Comparison of ENCODE assay signal across 17 cellular contexts in the genomic region with DNA sequence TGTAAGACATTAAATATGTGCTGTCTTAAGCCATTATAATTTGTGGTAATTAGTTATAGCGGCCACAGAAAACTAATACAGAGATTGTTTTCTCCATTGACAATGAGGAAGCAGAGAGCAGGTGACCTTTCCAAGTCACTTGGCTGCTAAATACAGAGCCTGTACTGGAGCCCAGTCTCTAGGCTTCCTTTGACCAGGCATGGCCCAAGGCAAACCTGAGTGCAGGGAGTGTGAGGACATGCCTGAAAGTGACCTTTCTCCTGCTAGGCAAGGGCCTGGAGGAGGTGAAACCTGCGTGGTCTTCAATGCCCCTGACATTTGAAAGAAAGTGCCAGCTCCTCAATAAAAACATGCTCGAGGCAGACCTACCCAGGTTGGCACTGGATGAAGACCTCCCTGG. TPM values are rescaled to one million over a fixed set of nuclear protein-coding genes. Genes with fewer than 3 reads are reported as not detected.
A peak's percentile ranks its signal among the peaks of the same experiment; 100 is the strongest.
DNase-seq lines count a peak whose midpoint lies in the region; ATAC-seq and TF ChIP-seq lines count a peak whose summit lies in the region.
"Had no signal": no experiment of that assay in that cellular context is flagged by ENCODE, and none has a peak within 500 bp of the region (broad histone marks: within the 10 kb centered on the region; RNA-seq: fewer than 3 reads in every experiment).

No MANE protein-coding gene starts in this region.

- peak overlapping the region; percentile 83 for H3K4ac ChIP-seq in IMR-90 (ENCODE audit: low read depth, low read length)

- no peaks in the 10 kb centered on the region for H3K9me3 ChIP-seq in IMR-90 (ENCODE audit: control insufficient read depth, insufficient read depth, low read length)
- no peaks in the 10 kb centered on the region for H3K9me3 ChIP-seq in colonic mucosa
- H3K9me3 ChIP-seq in muscle layer of duodenum (ENCODE audit: control insufficient read depth in 1 of 2, low read length in 2 of 2): no peaks in the 10 kb centered on the region
- no peaks in the 10 kb centered on the region for H3K9me3 ChIP-seq in A673 (ENCODE audit: low read depth, low read length, poor library complexity, severe bottlenecking)

- TF ChIP-seq RAD21 in IMR-90 (IDR thresholded peaks at IDR 0.05; ENCODE audit: low read length): no peak

- H2BK120ac ChIP-seq in IMR-90 (ENCODE audit: low read depth, low read length): peak overlapping the region; percentile 90

- H4K20me1 ChIP-seq in IMR-90 (ENCODE audit: insufficient read depth, low read length): no peaks in the 10 kb centered on the region

- DNase-seq in IMR-90 (no peak), colonic mucosa (no peak), DMS53 (lab: John Stamatoyannopoulos, UW) (no peak), A673 (ENCODE audit: low spot score) (no peak), NCI-H1417 treated with DMSO at 0.1 percent for 48 hours (lab: John Stamatoyannopoulos, UW) (no peak)
- DNase-seq: COR-L47; H7; NCI-H146; NCI-H69; NK-92 treated with Interleukin-12 subunit alpha and Interleukin-12 subunit beta, amount 100 ng/mL, for 24 hours; OCI-M1; RPMI8226; SJCRH30 had no signal

- ATAC-seq in IMR-90 (ENCODE audit: low read depth): no peak

- intact Hi-C loops in IMR-90 (cut with micrococcal nuclease): no loop called here
- intact Hi-C loops in colonic mucosa (cut with DNase I): no loop called here
- intact Hi-C loops in A673 (cut with micrococcal nuclease; ENCODE audit: unreplicated experiment): no loop called here

- peaks cover 49% of the 10 kb centered on the region for H3K4me1 ChIP-seq in IMR-90 (ENCODE audit: control insufficient read depth, insufficient read depth, low read length)
- no peaks in the 10 kb centered on the region for H3K4me1 ChIP-seq in colonic mucosa
- peaks cover 6 to 7% of the 10 kb centered on the region in 2 donors for H3K4me1 ChIP-seq in muscle layer of duodenum (ENCODE audit: control insufficient read depth in 1 of 2, insufficient read depth in 2 of 2, low read length in 2 of 2)
- H3K4me1 ChIP-seq in A673 (ENCODE audit: insufficient read depth, low read length, poor library complexity, severe bottlenecking): no peaks in the 10 kb centered on the region

- peak overlapping the region; percentile 82 for H4K5ac ChIP-seq in IMR-90 (ENCODE audit: low read depth, low read length)

- CTCF ChIA-PET in IMR-90 (lab: Yijun Ruan, JAX) (interaction anchor here (1.0 to 1.1 kb wide), 2 partner anchors 17 kb away, joined by 3 to 4 read pairs; no protein-coding TSS in a partner anchor), A673 (lab: Charles Lee) (no interaction called here)

- no peak overlapping the region for H2AFZ ChIP-seq in IMR-90 (replicated peaks; ENCODE audit: low read length, poor library complexity)

- dilution Hi-C loops in IMR-90 (cut with HindIII; ENCODE audit: low sequenced_read_pairs, unreplicated experiment): no loop called here

- TF ChIP-seq CTCF in IMR-90 (conservative IDR thresholded peaks at IDR 0.05; ENCODE audit: low read depth, low read length) (no peak), colonic mucosa (IDR thresholded peaks at IDR 0.05) (no peak), A673 (conservative IDR thresholded peaks at IDR 0.05; ENCODE audit: low read depth, low read length) (no peak)

- BruUV-seq in IMR-90 (replicated peaks; lab: Mats Ljungman, UMichigan): no TSS peak
- no TSS peak for BruUV-seq in A673 (replicated peaks; lab: Mats Ljungman, UMichigan)

- no peak overlapping the region for H3K56ac ChIP-seq in IMR-90 (ENCODE audit: extremely low read depth, insufficient read depth, low read length)

- H2BK15ac ChIP-seq in IMR-90 (ENCODE audit: low read depth, low read length): peak overlapping the region; percentile 41; the same call in 2 of the 3 replicates

- H3K4me3 ChIP-seq in IMR-90 (ENCODE audit: insufficient read depth, low read depth, low read length) (no peak overlapping the region), colonic mucosa (no peak overlapping the region), muscle layer of duodenum (ENCODE audit: low read depth in 1 of 2, low read length in 2 of 2) (no peak overlapping the region), A673 (ENCODE audit: low read depth, low read length, poor library complexity, severe bottlenecking) (no peak overlapping the region)
- H3K4me3 ChIP-seq: SJCRH30 had no signal

- H2AK5ac ChIP-seq in IMR-90 (ENCODE audit: low read depth, low read length): peak overlapping the region; percentile 97

- peak overlapping the region; percentile 1; the same call in 1 of the 2 replicates for H3K9ac ChIP-seq in IMR-90 (ENCODE audit: low read depth, low read length)
- H3K9ac ChIP-seq in colonic mucosa (ENCODE audit: low read depth in 2 of 2, low read length in 2 of 2): no peak overlapping the region

- no peak for TF ChIP-seq POLR2A in IMR-90 (IDR thresholded peaks at IDR 0.05; ENCODE audit: low read depth, low read length)

- peak overlapping the region; percentile 88 for H3K18ac ChIP-seq in IMR-90 (ENCODE audit: low read depth, low read length)

- in situ Hi-C loops in IMR-90 (cut with MboI; ENCODE audit: low sequenced_read_pairs): no loop called here

- H3K36me3 ChIP-seq in IMR-90 (ENCODE audit: control insufficient read depth, insufficient read depth, low read length) (no peaks in the 10 kb centered on the region), colonic mucosa (no peaks in the 10 kb centered on the region), muscle layer of duodenum (ENCODE audit: control insufficient read depth in 1 of 2, insufficient read depth in 2 of 2, low read length in 2 of 2) (no peaks in the 10 kb centered on the region), A673 (ENCODE audit: insufficient read depth, low read length, poor library complexity, severe bottlenecking) (no peaks in the 10 kb centered on the region)
- H3K36me3 ChIP-seq: SJCRH30 had no signal

- H3K9me1 ChIP-seq in IMR-90 (ENCODE audit: insufficient read depth, low read length): peaks cover 17% of the 10 kb centered on the region

- no peaks in the 10 kb centered on the region for H3K79me1 ChIP-seq in IMR-90 (ENCODE audit: low read depth in 1 of 2, low read length in 2 of 2)

- peak overlapping the region; percentile 77 for H3K14ac ChIP-seq in IMR-90 (replicated peaks; ENCODE audit: low read depth, low read length)

- peak overlapping the region; percentile 60 for H2BK20ac ChIP-seq in IMR-90 (ENCODE audit: low read depth, low read length)

- peak overlapping the region; percentile 22 to 43 for H4K8ac ChIP-seq in IMR-90 (ENCODE audit: low read depth in 2 of 2, low read length in 2 of 2)

- H3K27me3 ChIP-seq in IMR-90 (ENCODE audit: control insufficient read depth, insufficient read depth, low read length) (no peaks in the 10 kb centered on the region), colonic mucosa (no peaks in the 10 kb centered on the region), muscle layer of duodenum (ENCODE audit: low read depth, low read length) (no peaks in the 10 kb centered on the region), A673 (replicated peaks; ENCODE audit: insufficient read depth, low read depth, low read length, poor library complexity) (no peaks in the 10 kb centered on the region)
- H3K27me3 ChIP-seq: SJCRH30 had no signal

- no peak overlapping the region for H3K4me2 ChIP-seq in IMR-90 (ENCODE audit: low read depth, low read length)

- H3K27ac ChIP-seq in IMR-90 (ENCODE audit: insufficient read depth, low read length): peak overlapping the region; percentile 83
- H3K27ac ChIP-seq in colonic mucosa: peak overlapping the region; percentile 42
- peak overlapping the region; percentile 5 for H3K27ac ChIP-seq in muscle layer of duodenum (ENCODE audit: low read length)
- H3K27ac ChIP-seq in temporal lobe (ENCODE audit: low read depth, low read length): peak overlapping the region; percentile 58
- H3K27ac ChIP-seq in A673 (ENCODE audit: low read depth, low read length, poor library complexity, severe bottlenecking): no peak overlapping the region
- H3K27ac ChIP-seq: C4-2B, SJCRH30 had no signal

- WGBS in IMR-90 (ENCODE audit: extremely low coverage in 2 of 2, insufficient read length in 1 of 2), 2 experiments: no CpG with 5 or more reads among the region's 3 CpGs

- peak overlapping the region; percentile 90 for H2BK5ac ChIP-seq in IMR-90 (ENCODE audit: low read depth, low read length, poor library complexity, severe bottlenecking)

- peak overlapping the region; percentile 82; the same call in 1 of the 2 replicates for H4K91ac ChIP-seq in IMR-90 (ENCODE audit: insufficient read depth, low read depth, low read length)

- POLR2A ChIA-PET in IMR-90 (lab: Charles Lee; ENCODE audit: unreplicated experiment) (no interaction called here), A673 (lab: Charles Lee; ENCODE audit: low non-redundant PET) (no interaction called here)

- H3K23ac ChIP-seq in IMR-90 (ENCODE audit: low read depth, low read length): no peak overlapping the region

- H2AK9ac ChIP-seq in IMR-90 (replicated peaks; ENCODE audit: low read depth, low read length, poor library complexity): no peak overlapping the region

TF ChIP-seq in IMR-90, 13 proteins besides CTCF, POLR2A, EP300 and RAD21 (continues in another document):
- TF ChIP-seq CHD1 (IDR thresholded peaks at IDR 0.05; ENCODE audit: low read depth, low read length): no peak
- TF ChIP-seq CEBPB (IDR thresholded peaks at IDR 0.05; ENCODE audit: low read depth, low read length): no peak
- TF ChIP-seq RCOR1 (IDR thresholded peaks at IDR 0.05; ENCODE audit: insufficient replicate concordance, low read length): no peak
- TF ChIP-seq MAZ (IDR thresholded peaks at IDR 0.05; ENCODE audit: borderline replicate concordance, low read depth, low read length): no peak
- TF ChIP-seq BHLHE40 (IDR thresholded peaks at IDR 0.05; ENCODE audit: low read depth, low read length): no peak
- TF ChIP-seq MAFK (IDR thresholded peaks at IDR 0.05; ENCODE audit: low read depth, low read length): no peak

RNA-seq across cellular contexts. Expression of gene CHI3L1, which starts 12.5 kb away (rescaled TPM):
- total RNA-seq in IMR-90 (2012; rRNA removed) (0.28 TPM in 1 of 2 replicates, not detected in the other), colonic mucosa (1 to 10 TPM in 1 of 2 donors, under 1 TPM in 1; 0.61 to 1.3 TPM), temporal lobe (0.74 TPM), A673 (2021) (not detected in 2 replicates)
- polyA plus RNA-seq in IMR-90 (2012; rRNA removed): 0.17 TPM in 1 of 2 replicates, not detected in the other
- 0.25 TPM in 1 of 2 replicates, not detected in the other for polyA plus RNA-seq in IMR-90 (2012; cell fraction: cytosol; rRNA removed)
- polyA plus RNA-seq in IMR-90 (2012; cell fraction: nucleus; rRNA removed; ENCODE audit: low replicate concordance): 0.86 and 1.1 TPM in 2 replicates
- total RNA-seq: SJCRH30 had no signal
- polyA plus RNA-seq: IgD-negative memory B cell had no signal

RNA-seq across cellular contexts. Expression of gene MYBPH, which starts 23.4 kb away (rescaled TPM):
- not detected in 2 replicates for total RNA-seq in IMR-90 (2012; rRNA removed)
- not detected in 2 replicates for polyA plus RNA-seq in IMR-90 (2012; rRNA removed)
- not detected in 2 replicates for polyA plus RNA-seq in IMR-90 (2012; cell fraction: cytosol; rRNA removed)
- not detected in 2 replicates for polyA plus RNA-seq in IMR-90 (2012; cell fraction: nucleus; rRNA removed; ENCODE audit: low replicate concordance)
- total RNA-seq in colonic mucosa: not detected
- not detected for total RNA-seq in temporal lobe
- not detected in 2 replicates for total RNA-seq in A673 (2021)
- total RNA-seq: H7 had no signal
- polyA plus RNA-seq: IgD-negative memory B cell had no signal

RNA-seq across cellular contexts. Expression of gene CHIT1, which starts 30.5 kb away (rescaled TPM):
- total RNA-seq in IMR-90 (2012; rRNA removed) (not detected in 2 replicates), colonic mucosa (under 1 TPM in 1 of 2 donors, not detected in 1; 0.30 TPM), temporal lobe (under 0.01 TPM), A673 (2021) (not detected in 2 replicates)
- not detected in 2 replicates for polyA plus RNA-seq in IMR-90 (2012; rRNA removed)
- not detected in 2 replicates for polyA plus RNA-seq in IMR-90 (2012; cell fraction: cytosol; rRNA removed)
- polyA plus RNA-seq in IMR-90 (2012; cell fraction: nucleus; rRNA removed; ENCODE audit: low replicate concordance): not detected in 2 replicates
- total RNA-seq: H7 had no signal
